26 cellular contexts compared by ENCODE assay signal in genomic region chr5:140349244-140349643, GRCh38. TPM values are rescaled to one million over a fixed set of nuclear protein-coding genes. Genes with fewer than 3 reads are reported as not detected.
A peak's percentile ranks its signal among the peaks of the same experiment; 100 is the strongest.
DNase-seq lines count a peak whose midpoint lies in the region; ATAC-seq and TF ChIP-seq lines count a peak whose summit lies in the region.
"Had no signal": no experiment of that assay in that cellular context is flagged by ENCODE, and none has a peak within 500 bp of the region (broad histone marks: within the 10 kb centered on the region; RNA-seq: fewer than 3 reads in every experiment).

No MANE protein-coding gene starts in this region.

- no peak overlapping the region for H3K4me3 ChIP-seq in Peyer's patch
- no peak overlapping the region for H3K4me3 ChIP-seq in fibroblast of the aortic adventitia (ENCODE audit: low read depth, low read length)
- H3K4me3 ChIP-seq: ascending aorta, SJSA1, suprapubic skin had no signal

- H3K36me3 Mint-ChIP-seq in activated CD4-positive, alpha-beta T cell treated with anti-CD3 and anti-CD28 coated beads, Interleukin-2, amount 10 ng/mL, durations not matched to agents 24 days and 14 days (ENCODE audit: low read depth): peaks cover 8% of the 10 kb centered on the region
- H3K36me3 Mint-ChIP-seq: CD8-positive, alpha-beta memory T cell; WTC11 had no signal

- intact Hi-C loops in activated CD4-positive, alpha-beta T cell treated with anti-CD3 and anti-CD28 coated beads, Interleukin-2, amount 10 ng/mL, durations not matched to agents 24 days and 14 days (cut with micrococcal nuclease): no loop called here

- no peak overlapping the region for H3K4me3 Mint-ChIP-seq in activated CD4-positive, alpha-beta T cell treated with anti-CD3 and anti-CD28 coated beads, Interleukin-2, amount 10 ng/mL, durations not matched to agents 24 days and 14 days
- H3K4me3 Mint-ChIP-seq: activated naive CD4-positive, alpha-beta T cell treated with anti-CD3 and anti-CD28 coated beads, Interleukin-2, amount 10 ng/mL, durations not matched to agents 7 days and 5 days; activated T-cell treated with anti-CD3 and anti-CD28 coated beads, Interleukin-2, amount 50 U/mL, for 4 hours; CD8-positive, alpha-beta memory T cell; neural crest cell; WTC11 had no signal

- no peak overlapping the region for H3K27ac Mint-ChIP-seq in activated CD4-positive, alpha-beta T cell treated with anti-CD3 and anti-CD28 coated beads, Interleukin-2, amount 10 ng/mL, durations not matched to agents 24 days and 14 days
- H3K27ac Mint-ChIP-seq: activated naive CD4-positive, alpha-beta T cell treated with anti-CD3 and anti-CD28 coated beads, Interleukin-2, amount 10 ng/mL, durations not matched to agents 7 days and 5 days; CD8-positive, alpha-beta memory T cell; progenitor cell of endocrine pancreas; WTC11 had no signal

- H3K27me3 ChIP-seq in Peyer's patch: no peaks in the 10 kb centered on the region
- H3K27me3 ChIP-seq: ascending aorta, SJSA1, suprapubic skin had no signal

- peak in 1 of 2 donors; percentile 29 for TF ChIP-seq POLR2A in Peyer's patch (IDR thresholded peaks at IDR 0.05)

- peak; percentile 68 for DNase-seq in EL
- DNase-seq in Peyer's patch: peak in 2 of 3 donors; percentile 61 to 85
- DNase-seq in fibroblast of the aortic adventitia (ENCODE audit: low read depth): peak; percentile 28
- DNase-seq in renal cortical epithelial cell (ENCODE audit: low read depth): peak; percentile 55
- no peak for DNase-seq in activated CD4-positive, alpha-beta T cell treated with anti-CD3 and anti-CD28 coated beads, Interleukin-2, amount 10 ng/mL, durations not matched to agents 24 days and 14 days
- no peak for DNase-seq in NCI-H510A (lab: John Stamatoyannopoulos, UW)
- DNase-seq in ureter (ENCODE audit: low spot score): no peak
- DNase-seq: activated naive CD4-positive, alpha-beta T cell treated with anti-CD3 and anti-CD28 coated beads, Interleukin-2, amount 10 ng/mL, durations not matched to agents 7 days and 5 days; activated T-cell treated with anti-CD3 and anti-CD28 coated beads, Interleukin-2, amount 50 U/mL, for 4 hours; CD8-positive, alpha-beta memory T cell; cerebellar nuclear complex; effector CD8-positive, alpha-beta T cell; Karpas-422; NCI-H1105 treated with DMSO at 0.1 percent for 48 hours; NCI-H2107; NCI-H526; OCI-M1; T-helper 2 cell had no signal

- peaks cover 39% of the 10 kb centered on the region for H3K4me1 Mint-ChIP-seq in activated CD4-positive, alpha-beta T cell treated with anti-CD3 and anti-CD28 coated beads, Interleukin-2, amount 10 ng/mL, durations not matched to agents 24 days and 14 days

- peaks cover 4 to 39% (median 9%) of the 10 kb centered on the region in 4 donors for H3K4me1 ChIP-seq in Peyer's patch

- H3K9me3 Mint-ChIP-seq in activated CD4-positive, alpha-beta T cell treated with anti-CD3 and anti-CD28 coated beads, Interleukin-2, amount 10 ng/mL, durations not matched to agents 24 days and 14 days: no peaks in the 10 kb centered on the region
- H3K9me3 Mint-ChIP-seq: activated naive CD4-positive, alpha-beta T cell treated with anti-CD3 and anti-CD28 coated beads, Interleukin-2, amount 10 ng/mL, durations not matched to agents 7 days and 5 days; activated T-cell treated with anti-CD3 and anti-CD28 coated beads, Interleukin-2, amount 50 U/mL, for 4 hours; CD8-positive, alpha-beta memory T cell; neural crest cell; WTC11 had no signal

- peaks cover 7% of the 10 kb centered on the region for H3K27me3 Mint-ChIP-seq in activated CD4-positive, alpha-beta T cell treated with anti-CD3 and anti-CD28 coated beads, Interleukin-2, amount 10 ng/mL, durations not matched to agents 24 days and 14 days

- TF ChIP-seq CTCF in Peyer's patch (IDR thresholded peaks at IDR 0.05) (no peak), fibroblast of the aortic adventitia (IDR thresholded peaks at IDR 0.05; ENCODE audit: insufficient read depth, low read length) (no peak)

- no peaks in the 10 kb centered on the region for H3K9me3 ChIP-seq in Peyer's patch
- H3K9me3 ChIP-seq: ascending aorta, SJSA1, suprapubic skin had no signal

- H3K27ac ChIP-seq in Peyer's patch: peak overlapping the region in 1 of 4 donors; percentile 95
- H3K27ac ChIP-seq: ascending aorta, SJSA1, suprapubic skin had no signal

- H3K36me3 ChIP-seq in Peyer's patch: no peaks in the 10 kb centered on the region
- H3K36me3 ChIP-seq: ascending aorta, suprapubic skin had no signal

- no peak for ATAC-seq in HG03095 (IDR thresholded peaks at IDR 0.05; ENCODE audit: unreplicated experiment)
- ATAC-seq: activated T-cell treated with anti-CD3 and anti-CD28 coated beads, Interleukin-2, amount 50 U/mL, for 4 hours; WTC11 had no signal

RNA-seq across cellular contexts. Expression of gene HBEGF, which starts 2.8 kb away (rescaled TPM):
- 10 to 100 TPM in 2 of 4 donors, 1 to 10 TPM in 2; 4.1 to 41.0 (median 10.1) TPM for total RNA-seq in Peyer's patch
- 0.41 and 0.90 TPM in 2 replicates for total RNA-seq in fibroblast of the aortic adventitia (ENCODE audit: low replicate concordance)
- 23.4 and 52.8 TPM in 2 replicates for total RNA-seq in renal cortical epithelial cell
- 21.9 and 22.5 TPM in 2 replicates for total RNA-seq in activated CD4-positive, alpha-beta T cell treated with anti-CD3 and anti-CD28 coated beads, Interleukin-2, amount 10 ng/mL, durations not matched to agents 24 days and 14 days
- 5.6 TPM for total RNA-seq in ureter

RNA-seq across cellular contexts. Expression of gene SLC4A9, which starts 10.8 kb away (rescaled TPM):
- total RNA-seq in Peyer's patch (1 to 10 TPM in 1 of 4 donors, under 1 TPM in 2, not detected in 1; 0.38 to 2.5 (median 0.40) TPM), fibroblast of the aortic adventitia (ENCODE audit: low replicate concordance) (not detected in 2 replicates), renal cortical epithelial cell (not detected in 2 replicates), ureter (0.13 TPM)
- total RNA-seq in activated CD4-positive, alpha-beta T cell treated with anti-CD3 and anti-CD28 coated beads, Interleukin-2, amount 10 ng/mL, durations not matched to agents 24 days and 14 days: not detected in 2 replicates
- total RNA-seq: activated T-cell treated with anti-CD3 and anti-CD28 coated beads, Interleukin-2, amount 50 U/mL, for 4 hours; ascending aorta; CD8-positive, alpha-beta memory T cell; fibroblast of villous mesenchyme; neural crest cell; SJSA1 had no signal

RNA-seq across cellular contexts. Expression of gene PFDN1, which starts 46.3 kb away (rescaled TPM):
- total RNA-seq in Peyer's patch (100 to 1,000 TPM in 2 of 4 donors, 10 to 100 TPM in 2; 90.6 to 142 (median 109) TPM), fibroblast of the aortic adventitia (ENCODE audit: low replicate concordance) (31.2 and 60.2 TPM in 2 replicates), renal cortical epithelial cell (76.4 and 107 TPM in 2 replicates), ureter (41.5 TPM)
- total RNA-seq in activated CD4-positive, alpha-beta T cell treated with anti-CD3 and anti-CD28 coated beads, Interleukin-2, amount 10 ng/mL, durations not matched to agents 24 days and 14 days: 51.5 and 57.9 TPM in 2 replicates

RNA-seq across cellular contexts. Expression of gene ANKHD1, which starts 52.4 kb away (rescaled TPM):
- total RNA-seq in Peyer's patch (100 to 1,000 TPM; 141 to 236 (median 211) TPM), fibroblast of the aortic adventitia (ENCODE audit: low replicate concordance) (71.1 and 145 TPM in 2 replicates), renal cortical epithelial cell (36.1 and 81.5 TPM in 2 replicates), ureter (201 TPM)
- 118 and 121 TPM in 2 replicates for total RNA-seq in activated CD4-positive, alpha-beta T cell treated with anti-CD3 and anti-CD28 coated beads, Interleukin-2, amount 10 ng/mL, durations not matched to agents 24 days and 14 days

Comparison
In these comparisons a context has a peak if more than half of its experiments do, and no peak if none do; other contexts are left out.
1. DNase-seq: peak in EL (single experiment), Peyer's patch (2 of 3), fibroblast of the aortic adventitia (single experiment) and renal cortical epithelial cell (single experiment); none in activated CD4-positive, alpha-beta T cell treated with anti-CD3 and anti-CD28 coated beads, Interleukin-2, amount 10 ng/mL, durations not matched to agents 24 days and 14 days (single experiment), NCI-H510A (single experiment) and ureter (single experiment).